ENCODE assay signal across 1 cellular context in genomic region chr7:135211179-135211945, GRCh38.
TF ChIP-seq lines count a peak whose summit lies in the region.

TSS of gene WDR91 (minus strand) at chr7:135211526. CDS start at chr7:135211502, 24 bp downstream.

TF ChIP-seq in K562, 482 proteins besides CTCF, POLR2A, EP300 and RAD21 (continued from another document and continues in another):
- TF ChIP-seq BCLAF1 (IDR thresholded peaks at IDR 0.05; ENCODE audit: borderline replicate concordance in 1 of 2, control insufficient read depth in 1 of 2, low read depth in 2 of 2, low read length in 1 of 2) (no peak), PML (IDR thresholded peaks at IDR 0.05; ENCODE audit: low read length) (peak; percentile 74; the same call in 1 of the 2 replicates), KDM4B (IDR thresholded peaks at IDR 0.05; ENCODE audit: borderline replicate concordance in 2 of 2, low read depth in 1 of 2) (peak in 1 of 2 experiments; percentile 91; a peak in 1 of 4 replicates), E2F6 (IDR thresholded peaks at IDR 0.05; ENCODE audit: borderline replicate concordance in 1 of 2, extremely low read depth in 1 of 2, insufficient read depth in 1 of 2, insufficient read length in 1 of 2, low read depth in 1 of 2, low read length in 1 of 2, poor library complexity in 1 of 2, severe bottlenecking in 1 of 2) (peak; percentile 9 to 68), UBTF (IDR thresholded peaks at IDR 0.05; ENCODE audit: borderline replicate concordance in 1 of 2, low read depth in 2 of 2, low read length in 2 of 2) (peak; percentile 26 to 83; a peak in 2 of 4 replicates), MCM2 (IDR thresholded peaks at IDR 0.05; ENCODE audit: low read depth) (no peak), SUPT5H (IDR thresholded peaks at IDR 0.05) (peak; percentile 93), SIN3A (IDR thresholded peaks at IDR 0.05; ENCODE audit: borderline replicate concordance in 2 of 2, control insufficient read depth in 1 of 2, low read depth in 2 of 2, low read length in 2 of 2) (peak in 1 of 2 experiments; percentile 47; a peak in 2 of 4 replicates), CCNT2 (IDR thresholded peaks at IDR 0.05; ENCODE audit: borderline replicate concordance, extremely low read depth, insufficient read length, low read depth, low read length) (no peak), RBM34 (IDR thresholded peaks at IDR 0.05; ENCODE audit: borderline replicate concordance, insufficient read depth, low read length) (no peak), RCOR1 (IDR thresholded peaks at IDR 0.05; ENCODE audit: borderline replicate concordance in 1 of 2, low read depth in 2 of 2, low read length in 2 of 2) (peak in 1 of 2 experiments; percentile 13; a peak in 1 of 4 replicates), ELK1 (CRISPR knock-in tag; IDR thresholded peaks at IDR 0.05) (no peak), ZNF696 (CRISPR knock-in tag; conservative IDR thresholded peaks at IDR 0.05) (no peak), PTTG1 (tag; IDR thresholded peaks at IDR 0.05; ENCODE audit: low read depth) (no peak), ZNF263 (CRISPR knock-in tag; IDR thresholded peaks at IDR 0.05; ENCODE audit: borderline replicate concordance) (no peak; the same call in 1 of the 2 replicates), ZNF79 (CRISPR knock-in tag; IDR thresholded peaks at IDR 0.05; ENCODE audit: low read depth) (no peak), CTCFL (IDR thresholded peaks at IDR 0.05; ENCODE audit: borderline replicate concordance, insufficient read depth, low read depth, low read length, poor library complexity, severe bottlenecking) (peak; percentile 6), IRF9 (tag; IDR thresholded peaks at IDR 0.05) (no peak), EHMT2 (IDR thresholded peaks at IDR 0.05) (no peak), WHSC1 (IDR thresholded peaks at IDR 0.05; ENCODE audit: low read length) (no peak), ZNF740 (CRISPR knock-in tag; IDR thresholded peaks at IDR 0.05) (peak; percentile 85; the same call in 1 of the 2 replicates), ZNF740 (tag; IDR thresholded peaks at IDR 0.05) (no peak), TCFL5 (CRISPR knock-in tag; conservative IDR thresholded peaks at IDR 0.05) (no peak), FOXP4 (CRISPR knock-in tag; IDR thresholded peaks at IDR 0.05; ENCODE audit: borderline replicate concordance) (no peak), ZBTB17 (CRISPR knock-in tag; IDR thresholded peaks at IDR 0.05) (peak; percentile 72), MCM3 (IDR thresholded peaks at IDR 0.05) (no peak), XRCC4 (IDR thresholded peaks at IDR 0.05; ENCODE audit: extremely low read depth, insufficient read depth, insufficient read length) (no peak), MEF2D (tag; conservative IDR thresholded peaks at IDR 0.05; ENCODE audit: low read depth) (no peak), ELF2 (CRISPR knock-in tag; IDR thresholded peaks at IDR 0.05) (no peak), ZNF707 (CRISPR knock-in tag; conservative IDR thresholded peaks at IDR 0.05) (no peak), HEY1 (CRISPR knock-in tag; IDR thresholded peaks at IDR 0.05; ENCODE audit: borderline replicate concordance) (no peak), KAT2B (IDR thresholded peaks at IDR 0.05; ENCODE audit: low read depth, low read length) (no peak), HMGN3 (IDR thresholded peaks at IDR 0.05; ENCODE audit: borderline replicate concordance, extremely low read depth, insufficient read length, low read depth, low read length) (peak; percentile 85), CBX8 (IDR thresholded peaks at IDR 0.05; ENCODE audit: borderline replicate concordance, extremely low read depth, low read depth, low read length, poor library complexity, severe bottlenecking) (no peak), FOXA3 (CRISPR knock-in tag; conservative IDR thresholded peaks at IDR 0.05 in 1 of 2, IDR thresholded peaks at IDR 0.05 in 1 of 2) (peak in 1 of 2 experiments; percentile 58; a peak in 2 of 4 replicates), ZFPM2 (CRISPR knock-in tag; IDR thresholded peaks at IDR 0.05) (no peak), ZNF398 (CRISPR knock-in tag; IDR thresholded peaks at IDR 0.05) (no peak), SMAD1 (IDR thresholded peaks at IDR 0.05; ENCODE audit: low read depth, low read length, partially characterized antibody) (no peak), ARHGAP35 (IDR thresholded peaks at IDR 0.05; ENCODE audit: partially characterized antibody) (no peak), CAMTA2 (CRISPR knock-in tag; conservative IDR thresholded peaks at IDR 0.05) (0 out of 2 replicates have a peak, but pooled peaks have one; percentile 38), BRD9 (IDR thresholded peaks at IDR 0.05; ENCODE audit: low read depth, partially characterized antibody) (no peak), GTF2A2 (tag; IDR thresholded peaks at IDR 0.05) (no peak), SMC3 (conservative IDR thresholded peaks at IDR 0.05; ENCODE audit: insufficient read depth, low read depth, low read length) (no peak), SMARCC2 (IDR thresholded peaks at IDR 0.05; ENCODE audit: low read depth) (no peak), NFYB (IDR thresholded peaks at IDR 0.05; ENCODE audit: extremely low read depth, insufficient read length) (no peak), DEAF1 (CRISPR knock-in tag; IDR thresholded peaks at IDR 0.05) (no peak), NCOA6 (IDR thresholded peaks at IDR 0.05) (no peak), KLF1 (tag; IDR thresholded peaks at IDR 0.05) (no peak), ZNF589 (CRISPR knock-in tag; IDR thresholded peaks at IDR 0.05; ENCODE audit: low read depth) (no peak)
